ENCODE assay signal across 17 cellular contexts in the genomic region with DNA sequence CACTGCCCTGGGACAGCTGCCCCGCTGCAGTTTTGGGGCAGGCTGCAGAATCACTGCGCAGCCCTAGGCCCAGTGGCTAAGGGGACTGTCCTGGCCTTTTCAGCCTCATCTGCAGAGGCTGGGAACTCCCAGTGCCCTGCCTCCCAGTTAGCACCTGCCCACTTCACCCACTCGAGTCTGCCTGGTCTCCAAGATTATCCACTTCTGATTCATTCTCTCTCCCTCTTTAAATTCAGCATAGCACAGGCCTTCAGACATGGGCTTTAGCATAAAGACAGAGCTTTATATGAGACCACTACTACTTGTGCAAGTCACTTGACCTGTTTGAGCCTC. TPM values are rescaled to one million over a fixed set of nuclear protein-coding genes. Genes with fewer than 3 reads are reported as not detected.
DNase-seq lines count a peak whose midpoint lies in the region; ATAC-seq and TF ChIP-seq lines count a peak whose summit lies in the region.
"Had no signal": no experiment of that assay in that cellular context is flagged by ENCODE, and none has a peak within 500 bp of the region (broad histone marks: within the 10 kb centered on the region; RNA-seq: fewer than 3 reads in every experiment).

No MANE protein-coding gene starts in this region.

- WGBS in esophagus, 2 donors: 37 to 47% methylated on average over 3 of the region's 3 CpGs

- 0 out of 22 replicates have a peak overlapping the region, but pooled peaks of 2 of the 11 experiments have one; percentile 19 to 28 for H3K9ac ChIP-seq in BLaER1 treated with 17β-estradiol and CSF1 and Interleukin-3, amounts not matched to agents 10 nM and 100 nM

- H3K4me1 Mint-ChIP-seq in osteocyte (ENCODE audit: unreplicated experiment): peaks cover 20% of the 10 kb centered on the region
- H3K4me1 Mint-ChIP-seq: activated CD4-positive, alpha-beta T cell treated with anti-CD3 and anti-CD28 coated beads for 36 hours; natural killer cell had no signal

- H3K27me3 ChIP-seq in BLaER1 treated with 17β-estradiol and CSF1 and Interleukin-3, amounts not matched to agents 10 nM and 100 nM: peaks cover 0 to 20% (median 0%) of the 10 kb centered on the region in 11 experiments; a peak in 7 of 22 replicates
- no peaks in the 10 kb centered on the region for H3K27me3 ChIP-seq in esophagus (ENCODE audit: control insufficient read depth in 1 of 2, insufficient read depth in 2 of 2, low read length in 2 of 2)
- H3K27me3 ChIP-seq: ascending aorta, MG63, right lobe of liver had no signal

- DNase-seq in RWPE1 (ENCODE audit: low spot score): no peak
- no peak for DNase-seq in osteocyte (ENCODE audit: extremely low spot score, unreplicated experiment)
- no peak for DNase-seq in stimulated activated CD4-positive, alpha-beta T cell treated with anti-CD3 and anti-CD28 coated beads, Interleukin-4, amount 100 ng/mL, for 24 hours
- DNase-seq: activated CD4-positive, alpha-beta T cell treated with anti-CD3 and anti-CD28 coated beads for 36 hours; activated CD8-positive, alpha-beta memory T cell treated with anti-CD3 and anti-CD28 coated beads, Interleukin-2, amount 50 U/mL, for 48 hours; natural killer cell; NCI-H1930; NCI-H524 treated with DMSO at 0.1 percent for 48 hours; right lobe of liver; stimulated activated CD4-positive, alpha-beta T cell treated with anti-CD3 and anti-CD28 coated beads, Interleukin-2, amount 100 ng/mL, for 24 hours had no signal

- H3K27me3 Mint-ChIP-seq in osteocyte (ENCODE audit: unreplicated experiment): no peaks in the 10 kb centered on the region

- no peak for TF ChIP-seq CTCF in RWPE1 (conservative IDR thresholded peaks at IDR 0.05; ENCODE audit: low read depth)
- no peak for TF ChIP-seq CTCF in osteocyte (IDR thresholded peaks at IDR 0.05)

- no peaks in the 10 kb centered on the region for H3K36me3 ChIP-seq in BLaER1 treated with 17β-estradiol and CSF1 and Interleukin-3, amounts not matched to agents 10 nM and 100 nM
- no peaks in the 10 kb centered on the region for H3K36me3 ChIP-seq in esophagus (ENCODE audit: control insufficient read depth in 2 of 2, insufficient read depth in 2 of 2, low read length in 1 of 2)
- H3K36me3 ChIP-seq: ascending aorta, MG63, right lobe of liver had no signal

- H3K4me3 Mint-ChIP-seq in osteocyte (ENCODE audit: unreplicated experiment): peak overlapping the region; percentile 38
- H3K4me3 Mint-ChIP-seq: activated CD4-positive, alpha-beta T cell treated with anti-CD3 and anti-CD28 coated beads for 36 hours; natural killer cell had no signal

- no peak for ATAC-seq in GM21723 (IDR thresholded peaks at IDR 0.05; ENCODE audit: unreplicated experiment)
- ATAC-seq in HG02759 (IDR thresholded peaks at IDR 0.05; ENCODE audit: unreplicated experiment): no peak
- ATAC-seq in HG03521 (IDR thresholded peaks at IDR 0.05; ENCODE audit: unreplicated experiment): no peak
- ATAC-seq: activated CD4-positive, alpha-beta T cell treated with anti-CD3 and anti-CD28 coated beads for 36 hours; natural killer cell had no signal

- H3K4me1 ChIP-seq in BLaER1 treated with 17β-estradiol and CSF1 and Interleukin-3, amounts not matched to agents 10 nM and 100 nM: peaks cover 67 to 93% (median 81%) of the 10 kb centered on the region in 10 experiments
- H3K4me1 ChIP-seq in esophagus (ENCODE audit: control insufficient read depth in 2 of 2, insufficient read depth in 2 of 2, low read length in 1 of 2): peaks cover 15 to 21% of the 10 kb centered on the region in 2 donors
- H3K4me1 ChIP-seq: ascending aorta, right lobe of liver had no signal

- H3K9me3 Mint-ChIP-seq in osteocyte (ENCODE audit: unreplicated experiment): no peaks in the 10 kb centered on the region
- H3K9me3 Mint-ChIP-seq: natural killer cell had no signal

- POLR2A ChIA-PET in RWPE1 (lab: Yijun Ruan, JAX; ENCODE audit: low non-redundant PET): interaction anchor here (0.5 kb wide), 1 partner anchor 54 kb away, joined by 3 read pairs; no protein-coding TSS in a partner anchor

- peak overlapping the region; percentile 50 to 97 (median 69) for H3K4me2 ChIP-seq in BLaER1 treated with 17β-estradiol and CSF1 and Interleukin-3, amounts not matched to agents 10 nM and 100 nM

- no peak overlapping the region for H3K4me3 ChIP-seq in BLaER1 treated with 17β-estradiol and CSF1 and Interleukin-3, amounts not matched to agents 10 nM and 100 nM
- H3K4me3 ChIP-seq in esophagus (ENCODE audit: low read depth in 1 of 2, low read length in 2 of 2): no peak overlapping the region
- H3K4me3 ChIP-seq: right lobe of liver had no signal

- no peaks in the 10 kb centered on the region for H3K9me3 ChIP-seq in BLaER1 treated with 17β-estradiol and CSF1 and Interleukin-3, amounts not matched to agents 10 nM and 100 nM (replicated peaks in 1 of 11)
- no peaks in the 10 kb centered on the region for H3K9me3 ChIP-seq in esophagus (ENCODE audit: control insufficient read depth in 2 of 2, insufficient read depth in 1 of 2, low read depth in 1 of 2, low read length in 1 of 2)
- H3K9me3 ChIP-seq: ascending aorta, MG63, right lobe of liver had no signal

- H4K20me1 ChIP-seq in BLaER1 treated with 17β-estradiol and CSF1 and Interleukin-3, amounts not matched to agents 10 nM and 100 nM: peaks cover 0 to 66% (median 0%) of the 10 kb centered on the region in 11 experiments; a peak in 11 of 22 replicates

- CTCF ChIA-PET in RWPE1 (lab: Yijun Ruan, JAX): interaction anchor here (0.6 kb wide), 1 partner anchor 173 kb away, joined by 3 read pairs; no protein-coding TSS in a partner anchor

- no peak overlapping the region for H3K27ac Mint-ChIP-seq in osteocyte (ENCODE audit: unreplicated experiment)
- H3K27ac Mint-ChIP-seq: activated CD4-positive, alpha-beta T cell treated with anti-CD3 and anti-CD28 coated beads for 36 hours; natural killer cell had no signal

- H3K27ac ChIP-seq in BLaER1 treated with 17β-estradiol and CSF1 and Interleukin-3, amounts not matched to agents 10 nM and 100 nM: no peak overlapping the region
- H3K27ac ChIP-seq in RWPE1: peak overlapping the region; percentile 82
- peak overlapping the region; percentile 89 to 93 for H3K27ac ChIP-seq in esophagus (ENCODE audit: low read depth in 2 of 2, low read length in 1 of 2)
- H3K27ac ChIP-seq: right lobe of liver had no signal

- no peaks in the 10 kb centered on the region for H3K36me3 Mint-ChIP-seq in osteocyte (ENCODE audit: unreplicated experiment)
- H3K36me3 Mint-ChIP-seq: natural killer cell had no signal

RNA-seq across cellular contexts. Expression of a gene that starts 8.9 kb away (rescaled TPM):
- 1 to 10 TPM; 1.7 to 5.0 TPM for polyA plus RNA-seq in esophagus
- 5.1 TPM in 2 replicates for total RNA-seq in osteocyte

Comparison
In these comparisons a context has a peak if more than half of its experiments do, and no peak if none do; other contexts are left out.
1. H3K27ac ChIP-seq: peak in RWPE1 (single experiment) and esophagus (2 of 2); none in BLaER1 treated with 17β-estradiol and CSF1 and Interleukin-3, amounts not matched to agents 10 nM and 100 nM (0 of 11).